11 cellular contexts compared by ENCODE assay signal in the genomic region with DNA sequence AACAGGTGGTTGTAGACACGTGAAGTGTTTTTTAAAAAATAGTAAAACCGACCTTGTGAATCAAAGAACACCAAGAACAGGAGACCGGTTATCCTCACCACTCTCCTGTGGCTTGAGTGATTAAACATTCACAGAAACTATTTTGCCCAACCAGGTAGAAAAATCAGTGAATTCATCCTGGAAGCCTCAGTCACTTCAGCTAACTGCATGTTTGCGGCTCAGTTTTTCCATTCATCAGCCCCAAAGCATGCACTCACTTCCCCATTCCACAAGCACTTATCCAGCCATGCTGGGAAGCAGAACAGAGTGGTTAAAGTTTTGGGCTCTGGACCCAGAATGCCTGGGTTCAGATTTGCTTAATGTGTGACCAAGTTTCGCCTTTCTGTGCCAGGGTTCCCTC. TPM values are rescaled to one million over a fixed set of nuclear protein-coding genes. Genes with fewer than 3 reads are reported as not detected.
DNase-seq lines count a peak whose midpoint lies in the region; ATAC-seq, FAIRE-seq and TF ChIP-seq lines count a peak whose summit lies in the region.
"Had no signal": no experiment of that assay in that cellular context is flagged by ENCODE, and none has a peak within 500 bp of the region (broad histone marks: within the 10 kb centered on the region; RNA-seq: fewer than 3 reads in every experiment).

No MANE protein-coding gene starts in this region.

- TF ChIP-seq CTCF in H1 (IDR thresholded peaks at IDR 0.05; ENCODE audit: control extremely low read depth in 1 of 3, insufficient read depth in 1 of 3, low read depth in 1 of 3, low read length in 3 of 3) (no peak), neural cell (IDR thresholded peaks at IDR 0.05; ENCODE audit: poor library complexity, severe bottlenecking) (no peak), prostate gland (IDR thresholded peaks at IDR 0.05) (no peak)

- H4K8ac ChIP-seq in H1 (ENCODE audit: extremely low read depth, insufficient read depth, low read length), result no peak overlapping the region

- H3K9ac ChIP-seq in H1 (replicated peaks in 1 of 4; ENCODE audit: extremely low read depth in 1 of 4, low read depth in 3 of 4, low read length in 3 of 4), result no peak overlapping the region
- H3K9ac ChIP-seq in neural cell (ENCODE audit: low read length), result peak overlapping the region; percentile 57

- H2AFZ ChIP-seq in H1 (ENCODE audit: low read length) (peak overlapping the region; percentile 80), neural cell (ENCODE audit: low read depth, low read length) (no peak overlapping the region)

- POLR2A ChIA-PET in H1 (lab: Charles Lee; ENCODE audit: partially characterized antibody), result no interaction called here
- POLR2A ChIA-PET in CD8-positive, alpha-beta memory T cell (lab: Charles Lee), result no interaction called here

- H3K79me1 ChIP-seq in H1 (ENCODE audit: low read depth, low read length), result no peaks in the 10 kb centered on the region

- H4K20me1 ChIP-seq in H1 (replicated peaks in 1 of 2; ENCODE audit: control insufficient read depth in 1 of 2, insufficient read depth in 2 of 2, low read length in 2 of 2) (no peaks in the 10 kb centered on the region), neural cell (ENCODE audit: insufficient read depth) (no peaks in the 10 kb centered on the region)

- no peak overlapping the region for H3K14ac ChIP-seq in H1 (ENCODE audit: insufficient read length)

- peaks cover 0 to 15% (median 5%) of the 10 kb centered on the region in 4 experiments; a peak in 5 of 7 replicates for H3K4me1 ChIP-seq in H1 (replicated peaks in 1 of 4; ENCODE audit: control insufficient read depth in 3 of 4, insufficient read depth in 4 of 4, low read length in 3 of 4)
- no peaks in the 10 kb centered on the region for H3K4me1 ChIP-seq in prostate gland (replicated peaks)
- no peaks in the 10 kb centered on the region for H3K4me1 ChIP-seq in CD8-positive, alpha-beta memory T cell (ENCODE audit: insufficient read depth, low read length)

- H3K27ac Mint-ChIP-seq in CD8-positive, alpha-beta memory T cell, result no peak overlapping the region

- H3K4me2 ChIP-seq in H1 (ENCODE audit: insufficient read depth in 1 of 2, low read depth in 2 of 2, low read length in 2 of 2), result peak overlapping the region; percentile 65 to 95
- peak overlapping the region; percentile 49 for H3K4me2 ChIP-seq in neural cell (ENCODE audit: low read length)

- no peak overlapping the region for H3K4me3 Mint-ChIP-seq in CD8-positive, alpha-beta memory T cell

- H2BK20ac ChIP-seq in H1 (ENCODE audit: low read length), result no peak overlapping the region

- H3K36me3 ChIP-seq in MG63 (no peaks in the 10 kb centered on the region), H1 (ENCODE audit: control insufficient read depth in 2 of 4, insufficient read depth in 4 of 4, low read length in 3 of 4) (no peaks in the 10 kb centered on the region), neural cell (ENCODE audit: insufficient read depth, low read length) (no peaks in the 10 kb centered on the region), prostate gland (no peaks in the 10 kb centered on the region)
- H3K36me3 ChIP-seq in CD8-positive, alpha-beta memory T cell (ENCODE audit: insufficient read depth, low read length), result no peaks in the 10 kb centered on the region

- no peak overlapping the region for H3K4me3 ChIP-seq in MG63
- H3K4me3 ChIP-seq in H1 (ENCODE audit: extremely low read depth in 1 of 4, insufficient read depth in 2 of 4, low read depth in 3 of 4, low read length in 4 of 4), result peak overlapping the region; percentile 32 to 65 (median 43); a peak in 7 of 8 replicates
- H3K4me3 ChIP-seq in neural cell (ENCODE audit: low read length), result peak overlapping the region; percentile 72
- no peak overlapping the region for H3K4me3 ChIP-seq in prostate gland
- no peak overlapping the region for H3K4me3 ChIP-seq in CD8-positive, alpha-beta memory T cell (ENCODE audit: low read length)

- H3K4ac ChIP-seq in H1 (replicated peaks; ENCODE audit: insufficient read length, low read depth, low read length), result no peak overlapping the region

- H3K27me3 ChIP-seq in MG63 (no peaks in the 10 kb centered on the region), H1 (replicated peaks in 1 of 4; ENCODE audit: control insufficient read depth in 3 of 4, extremely low read depth in 1 of 4, insufficient read depth in 3 of 4, low read length in 3 of 4) (peaks cover 31 to 53% (median 43%) of the 10 kb centered on the region in 4 experiments), neural cell (ENCODE audit: insufficient read depth, low read depth, low read length) (peaks cover 45% of the 10 kb centered on the region), prostate gland (replicated peaks; ENCODE audit: insufficient read depth) (no peaks in the 10 kb centered on the region)
- H3K27me3 ChIP-seq in CD8-positive, alpha-beta memory T cell (ENCODE audit: insufficient read depth, low read length, poor library complexity, severe bottlenecking), result no peaks in the 10 kb centered on the region

- no peak for FAIRE-seq in H1 (lab: Jason Lieb, UNC)

- intact Hi-C loops in prostate gland (cut with DNase I), result no loop called here

- TF ChIP-seq EP300 in H1 (IDR thresholded peaks at IDR 0.05; ENCODE audit: borderline replicate concordance in 1 of 2, low read depth in 2 of 2, low read length in 2 of 2) (no peak), neural cell (conservative IDR thresholded peaks at IDR 0.05; ENCODE audit: poor library complexity, severe bottlenecking) (no peak)

- no peak for TF ChIP-seq RAD21 in H1 (IDR thresholded peaks at IDR 0.05 in 1 of 2, conservative IDR thresholded peaks at IDR 0.05 in 1 of 2; ENCODE audit: low read depth in 2 of 2, low read length in 2 of 2)
- no peak for TF ChIP-seq RAD21 in neural cell (conservative IDR thresholded peaks at IDR 0.05)

- no peak overlapping the region for H2BK5ac ChIP-seq in H1 (ENCODE audit: low read depth, low read length)

- no peaks in the 10 kb centered on the region for H3K9me3 ChIP-seq in MG63
- no peaks in the 10 kb centered on the region for H3K9me3 ChIP-seq in H1 (ENCODE audit: insufficient read depth in 2 of 2, low read depth in 1 of 2, low read length in 1 of 2)
- H3K9me3 ChIP-seq in neural cell (ENCODE audit: low read length), result no peaks in the 10 kb centered on the region
- H3K9me3 ChIP-seq in prostate gland, result no peaks in the 10 kb centered on the region
- H3K9me3 ChIP-seq in CD8-positive, alpha-beta memory T cell (ENCODE audit: low read length), result no peaks in the 10 kb centered on the region

- H3K27me3 Mint-ChIP-seq in CD8-positive, alpha-beta memory T cell, result peaks cover 11 to 34% of the 10 kb centered on the region in 2 donors

- no peaks in the 10 kb centered on the region for H3F3A ChIP-seq in neural cell (ENCODE audit: insufficient read depth, low read length, poor library complexity, severe bottlenecking)

- no peak overlapping the region for H2BK120ac ChIP-seq in H1 (replicated peaks; ENCODE audit: low read depth, low read length)

- 60% methylated on average over 5 of the region's 5 CpGs; no CpG with 5 or more reads in 1 of the 2 experiments for WGBS in H1 (ENCODE audit: extremely low coverage in 1 of 2, insufficient coverage in 1 of 2, insufficient read length in 1 of 2, insufficient replicate concordance in 2 of 2, low coverage in 1 of 2, low lambda C conversion rate in 2 of 2, missing lambda C conversion rate in 1 of 2), 2 experiments
- WGBS in prostate gland, result 71% methylated on average over 5 of the region's 5 CpGs

- H3K23me2 ChIP-seq in H1 (ENCODE audit: low read depth, low read length), result peaks cover 8% of the 10 kb centered on the region; the same call in 1 of the 2 replicates

- ATAC-seq in GM19328 (IDR thresholded peaks at IDR 0.05; ENCODE audit: unreplicated experiment), result no peak

- H2AK5ac ChIP-seq in H1 (ENCODE audit: low read depth, low read length), result no peak overlapping the region

- no peak overlapping the region for H2BK12ac ChIP-seq in H1 (ENCODE audit: low read depth, low read length)

- H3K9me3 Mint-ChIP-seq in CD8-positive, alpha-beta memory T cell, result no peaks in the 10 kb centered on the region

- no peak overlapping the region for H4K91ac ChIP-seq in H1 (replicated peaks; ENCODE audit: insufficient read length, low read length)

- H3K27ac ChIP-seq in H1 (ENCODE audit: low read depth, low read length) (no peak overlapping the region), neural cell (ENCODE audit: low read length) (no peak overlapping the region), prostate gland (no peak overlapping the region)
- H3K27ac ChIP-seq in CD8-positive, alpha-beta memory T cell (ENCODE audit: low read depth, low read length), result no peak overlapping the region

- no peak overlapping the region for H4K5ac ChIP-seq in H1 (ENCODE audit: insufficient read length, low read depth, low read length)

- H3K23ac ChIP-seq in H1 (ENCODE audit: insufficient read length), result no peak overlapping the region

- H3K18ac ChIP-seq in H1 (ENCODE audit: extremely low read depth, low read length), result no peak overlapping the region; the same call in 1 of the 2 replicates

- no peak overlapping the region for H2BK15ac ChIP-seq in H1 (ENCODE audit: low read length)

- no peak for TF ChIP-seq POLR2A in H1 (IDR thresholded peaks at IDR 0.05; ENCODE audit: control extremely low read depth in 1 of 2, low read depth in 2 of 2, low read length in 2 of 2)
- no peak for TF ChIP-seq POLR2A in prostate gland (IDR thresholded peaks at IDR 0.05)

- H3K56ac ChIP-seq in H1 (replicated peaks; ENCODE audit: insufficient read length, low read depth, low read length), result no peak overlapping the region

- DNase-seq in EL (peak; percentile 63), MG63 (peak; percentile 38), H1 (ENCODE audit: low read depth in 1 of 2, low spot score in 2 of 2) (no peak), GF-D8 (lab: John Stamatoyannopoulos, UW) (no peak), prostate gland (ENCODE audit: low spot score) (no peak)
- DNase-seq in CD8-positive, alpha-beta memory T cell, result no peak
- DNase-seq: activated gamma-delta T cell, NCI-H1105 had no signal

- CTCF ChIA-PET in H1 (lab: Charles Lee; ENCODE audit: partially characterized antibody), result interaction anchor here (0.5 to 1.1 kb wide), 3 partner anchors 8 to 220 kb away, joined by 3 to 4 read pairs (median 3); no protein-coding TSS in a partner anchor
- CTCF ChIA-PET in CD8-positive, alpha-beta memory T cell (lab: Charles Lee), result no interaction called here

- peaks cover 5 to 9% (median 6%) of the 10 kb centered on the region in 3 donors for H3K4me1 Mint-ChIP-seq in CD8-positive, alpha-beta memory T cell

- no peaks in the 10 kb centered on the region for H3K9me2 ChIP-seq in neural cell (ENCODE audit: insufficient read depth, low read length)

- H3K36me3 Mint-ChIP-seq in CD8-positive, alpha-beta memory T cell, result no peaks in the 10 kb centered on the region

- no peaks in the 10 kb centered on the region for H3K79me2 ChIP-seq in H1 (ENCODE audit: control insufficient read depth in 1 of 2, insufficient read depth in 2 of 2, low read length in 2 of 2)
- H3K79me2 ChIP-seq in neural cell (replicated peaks; ENCODE audit: insufficient read depth, low read length), result no peaks in the 10 kb centered on the region

RNA-seq across cellular contexts. Expression of gene LRRN4, which starts 2.4 kb away (rescaled TPM):
- not detected in 2 replicates for total RNA-seq in MG63 (2014; rRNA removed; shearing (Covaris generic); ENCODE audit: low replicate concordance)
- 0.61 and 0.89 TPM in 2 replicates for total RNA-seq in H1 (2021; fragmentation: NEBNext Ultra II Directional; extraction: Animal tissue kit (Norgen Biotek cat#: 25700))
- polyA plus RNA-seq in H1 (2011; rRNA removed) (0.21 and 0.30 TPM in 2 replicates), neural cell (0.14 and 0.26 TPM in 2 replicates)
- polyA plus RNA-seq in H1 (2011; cell fraction: cytosol; rRNA removed), result 0.12 TPM
- 0.56 TPM for polyA plus RNA-seq in H1 (2011; cell fraction: nucleus; rRNA removed)
- polyA plus RNA-seq in H1 (2012, experiment 1 of 2), result 0.19 to 0.35 TPM (median 0.21 TPM) in 4 replicates
- polyA plus RNA-seq in H1 (2012, experiment 2 of 2), result 0.13 TPM
- 0.73 TPM for polyA plus RNA-seq in H1 (2013, experiment 1 of 2)
- 0.83 TPM for polyA plus RNA-seq in H1 (2013, experiment 2 of 2)
- 0.09 and 0.24 TPM in 2 replicates for polyA minus RNA-seq in H1 (2011; rRNA and poly(A)+ RNA removed)
- polyA minus RNA-seq in H1 (2011; cell fraction: cytosol; rRNA and poly(A)+ RNA removed), result not detected
- 0.60 TPM for polyA minus RNA-seq in H1 (2011; cell fraction: nucleus; rRNA and poly(A)+ RNA removed)
- polyA minus RNA-seq in neural cell, result 0.24 TPM in 1 of 2 replicates, not detected in the other
- total RNA-seq in prostate gland, result under 1 TPM in 1 of 2 donors, not detected in 1; 0.68 TPM
- not detected for total RNA-seq in CD8-positive, alpha-beta memory T cell
- not detected for polyA plus RNA-seq in CD8-positive, alpha-beta memory T cell
- total RNA-seq: ureter had no signal

RNA-seq across cellular contexts. Expression of gene CRLS1, which starts 45.6 kb away (rescaled TPM):
- total RNA-seq in MG63 (2014; rRNA removed; shearing (Covaris generic); ENCODE audit: low replicate concordance), result 37.4 and 40.1 TPM in 2 replicates
- 42.6 and 50.2 TPM in 2 replicates for total RNA-seq in H1 (2021; fragmentation: NEBNext Ultra II Directional; extraction: Animal tissue kit (Norgen Biotek cat#: 25700))
- 39.8 and 95.8 TPM in 2 replicates for polyA plus RNA-seq in H1 (2011; rRNA removed)
- 53.1 TPM for polyA plus RNA-seq in H1 (2011; cell fraction: cytosol; rRNA removed)
- polyA plus RNA-seq in H1 (2011; cell fraction: nucleus; rRNA removed), result 24.6 TPM
- polyA plus RNA-seq in H1 (2012, experiment 1 of 2), result 37.0 to 54.9 TPM (median 39.5 TPM) in 4 replicates
- polyA plus RNA-seq in H1 (2012, experiment 2 of 2), result 67.8 TPM
- 39.2 TPM for polyA plus RNA-seq in H1 (2013, experiment 1 of 2)
- 44.0 TPM for polyA plus RNA-seq in H1 (2013, experiment 2 of 2)
- polyA minus RNA-seq in H1 (2011; rRNA and poly(A)+ RNA removed), result 42.9 and 48.6 TPM in 2 replicates
- polyA minus RNA-seq in H1 (2011; cell fraction: cytosol; rRNA and poly(A)+ RNA removed), result 16.0 TPM
- 18.3 TPM for polyA minus RNA-seq in H1 (2011; cell fraction: nucleus; rRNA and poly(A)+ RNA removed)
- 38.6 and 48.5 TPM in 2 replicates for polyA plus RNA-seq in neural cell
- polyA minus RNA-seq in neural cell, result 27.0 and 29.3 TPM in 2 replicates
- total RNA-seq in prostate gland, result 10 to 100 TPM; 43.9 to 46.5 TPM
- total RNA-seq in CD8-positive, alpha-beta memory T cell, result 10 to 100 TPM; 54.9 to 59.1 TPM
- polyA plus RNA-seq in CD8-positive, alpha-beta memory T cell, result 39.6 TPM

Comparison
In these comparisons a context has a peak if more than half of its experiments do, and no peak if none do; other contexts are left out.
1. DNase-seq: peak in EL (single experiment) and MG63 (single experiment); none in H1 (0 of 2), GF-D8 (single experiment), prostate gland (single experiment) and CD8-positive, alpha-beta memory T cell (0 of 5).
2. H3K4me3 ChIP-seq: peak in H1 (4 of 4) and neural cell (single experiment); none in MG63 (single experiment), prostate gland (0 of 2) and CD8-positive, alpha-beta memory T cell (single experiment).